In the genomic region with DNA sequence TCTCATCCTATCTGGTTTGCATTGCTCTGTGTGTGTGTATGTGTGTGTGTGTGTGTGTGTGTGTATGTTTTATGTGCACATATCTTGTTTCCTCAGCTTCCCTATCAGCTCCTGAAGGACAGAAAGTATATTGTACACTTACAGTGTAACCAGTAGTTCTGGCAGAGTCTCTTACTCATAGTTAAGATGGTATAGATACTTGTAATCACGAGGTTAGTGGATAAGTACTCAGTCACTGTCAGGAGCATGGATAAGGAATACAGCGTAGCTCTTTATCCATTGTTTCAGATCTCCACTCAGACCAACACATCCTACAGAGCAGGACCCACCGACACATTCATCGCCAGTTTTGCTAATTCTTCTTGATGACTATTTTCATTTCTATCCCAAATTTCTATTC, we compare ENCODE assay signal across 31 cellular contexts.
DNase-seq lines count a peak whose midpoint lies in the region; FAIRE-seq and TF ChIP-seq lines count a peak whose summit lies in the region.
"Had no signal": no experiment of that assay in that cellular context is flagged by ENCODE, and none has a peak within 500 bp of the region (broad histone marks: within the 10 kb centered on the region; RNA-seq: fewer than 3 reads in every experiment).

No MANE protein-coding gene starts in this region.

- peaks cover 1% of the 10 kb centered on the region for H3K27me3 Mint-ChIP-seq in glutamatergic neuron (ENCODE audit: unreplicated experiment)
- no peaks in the 10 kb centered on the region for H3K27me3 Mint-ChIP-seq in endothelial cell (ENCODE audit: unreplicated experiment)
- no peaks in the 10 kb centered on the region for H3K27me3 Mint-ChIP-seq in T-helper 2 cell treated with Interferon-gamma antibody and Interleukin-4, amounts not matched to agents 5 μg/mL and 100 μg/mL, for 36 hours (ENCODE audit: low read depth)
- H3K27me3 Mint-ChIP-seq: B cell had no signal

- no peak overlapping the region for H3K4me3 ChIP-seq in SJSA1
- H3K4me3 ChIP-seq: K562 had no signal

- TF ChIP-seq POLR2A in H54 (IDR thresholded peaks at IDR 0.05; ENCODE audit: low read depth, low read length): no peak

- H3K27ac ChIP-seq in SJSA1: peak overlapping the region; percentile 41
- H3K27ac ChIP-seq: C4-2B had no signal

- H3K27ac Mint-ChIP-seq in glutamatergic neuron (ENCODE audit: unreplicated experiment) (peak overlapping the region; percentile 41), endothelial cell (ENCODE audit: unreplicated experiment) (no peak overlapping the region)
- no peak overlapping the region for H3K27ac Mint-ChIP-seq in T-helper 2 cell treated with Interferon-gamma antibody and Interleukin-4, amounts not matched to agents 5 μg/mL and 100 μg/mL, for 36 hours
- H3K27ac Mint-ChIP-seq: B cell; CD8-positive, alpha-beta T cell had no signal

- H3K36me3 Mint-ChIP-seq in glutamatergic neuron (ENCODE audit: unreplicated experiment) (no peaks in the 10 kb centered on the region), endothelial cell (ENCODE audit: low read depth, unreplicated experiment) (no peaks in the 10 kb centered on the region)
- no peaks in the 10 kb centered on the region for H3K36me3 Mint-ChIP-seq in T-helper 2 cell treated with Interferon-gamma antibody and Interleukin-4, amounts not matched to agents 5 μg/mL and 100 μg/mL, for 36 hours (ENCODE audit: low read depth)
- H3K36me3 Mint-ChIP-seq: CD8-positive, alpha-beta T cell had no signal

- H3K4me1 Mint-ChIP-seq in glutamatergic neuron (ENCODE audit: low read depth, unreplicated experiment) (peaks cover 19% of the 10 kb centered on the region), endothelial cell (ENCODE audit: unreplicated experiment) (peaks cover 4% of the 10 kb centered on the region)
- no peaks in the 10 kb centered on the region for H3K4me1 Mint-ChIP-seq in T-helper 2 cell treated with Interferon-gamma antibody and Interleukin-4, amounts not matched to agents 5 μg/mL and 100 μg/mL, for 36 hours (ENCODE audit: low read depth)
- H3K4me1 Mint-ChIP-seq: B cell had no signal

- no peaks in the 10 kb centered on the region for H3K9me3 ChIP-seq in SJSA1 (replicated peaks)
- H3K9me3 ChIP-seq: SK-N-SH had no signal

- H3K27me3 ChIP-seq in SJSA1 (replicated peaks): no peaks in the 10 kb centered on the region

- FAIRE-seq in H54 (lab: Jason Lieb, UNC): peak; percentile 60
- FAIRE-seq: GM12892, HTR-8/SVneo, K562 had no signal

- DNase-seq in H54 (ENCODE audit: insufficient read length, low spot score) (no peak), SJSA1 (ENCODE audit: low read depth in 1 of 2, low spot score in 2 of 2) (no peak), glutamatergic neuron (no peak), cerebellar cortex (ENCODE audit: low spot score) (no peak), foreskin melanocyte (no peak), endothelial cell (ENCODE audit: low spot score) (no peak)
- DNase-seq in T-helper 2 cell treated with Interferon-gamma antibody and Interleukin-4, amounts not matched to agents 5 μg/mL and 100 μg/mL, for 36 hours (ENCODE audit: low spot score): no peak
- DNase-seq: CD8-positive, alpha-beta T cell; DMS 273 treated with DMSO at 0.1 percent for 48 hours; DMS79; EL; GF-D8; H7; MV-4-11; NCI-H1105 treated with DMSO at 0.1 percent for 48 hours; NCI-H146; NCI-H1930; NCI-H2107; NCI-H446; NCI-H526; NCI-H82; NK-92 treated with Interleukin-12 subunit alpha and Interleukin-12 subunit beta, amount 100 ng/mL, for 24 hours; RPMI8226; SHP77; SK-N-SH; SW 1271 had no signal

- H3K9me3 Mint-ChIP-seq in glutamatergic neuron (ENCODE audit: unreplicated experiment) (peaks cover 6% of the 10 kb centered on the region), endothelial cell (ENCODE audit: unreplicated experiment) (no peaks in the 10 kb centered on the region)
- H3K9me3 Mint-ChIP-seq in T-helper 2 cell treated with Interferon-gamma antibody and Interleukin-4, amounts not matched to agents 5 μg/mL and 100 μg/mL, for 36 hours: no peaks in the 10 kb centered on the region

- no peaks in the 10 kb centered on the region for H3K36me3 ChIP-seq in SJSA1

- H3K4me3 Mint-ChIP-seq in glutamatergic neuron (ENCODE audit: unreplicated experiment) (no peak overlapping the region), endothelial cell (ENCODE audit: unreplicated experiment) (no peak overlapping the region)
- H3K4me3 Mint-ChIP-seq in T-helper 2 cell treated with Interferon-gamma antibody and Interleukin-4, amounts not matched to agents 5 μg/mL and 100 μg/mL, for 36 hours: no peak overlapping the region
- H3K4me3 Mint-ChIP-seq: B cell; CD8-positive, alpha-beta T cell had no signal

- H3K4me1 ChIP-seq in SJSA1 (replicated peaks): peaks cover 20% of the 10 kb centered on the region

- TF ChIP-seq CTCF in glutamatergic neuron (IDR thresholded peaks at IDR 0.05; ENCODE audit: partially characterized antibody, unreplicated experiment) (no peak), endothelial cell (IDR thresholded peaks at IDR 0.05; ENCODE audit: unreplicated experiment) (no peak)
